ENCODE assay signal across 14 cellular contexts in the genomic region with DNA sequence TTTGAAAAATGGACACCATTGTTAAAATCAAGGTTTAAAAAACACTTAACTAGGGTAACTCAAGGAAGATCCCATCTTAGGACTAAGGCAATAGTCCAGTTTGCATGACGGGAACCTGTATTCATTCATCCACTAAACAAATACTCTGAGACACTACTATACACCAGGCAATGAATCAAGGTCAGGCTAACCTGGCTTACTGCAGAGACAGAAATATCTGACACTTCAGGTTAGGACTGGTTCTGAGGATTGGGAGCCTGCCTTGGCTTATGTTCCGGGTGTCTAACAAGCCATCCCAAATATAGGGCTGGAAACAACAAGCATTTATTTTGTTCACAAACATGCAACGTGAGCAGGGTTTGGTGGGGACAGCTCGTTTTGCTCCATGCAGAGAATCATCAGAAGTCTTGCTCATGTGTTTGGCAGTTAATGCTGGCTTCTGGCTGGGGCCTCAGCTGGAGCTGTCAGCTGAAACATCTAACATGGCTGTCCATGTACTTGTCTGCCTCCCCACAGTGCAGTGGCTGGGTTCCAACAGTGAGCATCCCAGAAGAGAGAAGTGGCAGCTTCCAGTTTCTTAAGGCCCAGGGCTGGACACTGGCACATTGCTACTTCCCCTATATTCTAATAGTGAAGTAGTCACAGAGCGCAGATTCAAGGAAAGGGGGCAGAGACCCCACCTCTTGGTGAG. TPM values are rescaled to one million over a fixed set of nuclear protein-coding genes. Genes with fewer than 3 reads are reported as not detected.
"Had no signal": no experiment of that assay in that cellular context is flagged by ENCODE, and none has a peak within 500 bp of the region (broad histone marks: within the 10 kb centered on the region; RNA-seq: fewer than 3 reads in every experiment).

No MANE protein-coding gene starts in this region.

- H3K9ac ChIP-seq: parathyroid adenoma had no signal

- DNase-seq: activated CD4-positive, alpha-beta memory T cell treated with anti-CD3 and anti-CD28 coated beads for 36 hours; activated CD4-positive, alpha-beta T cell treated with anti-CD3 and anti-CD28 coated beads for 36 hours; activated T-cell treated with anti-CD3 and anti-CD28 coated beads for 4 hours; heart right ventricle; immature natural killer cell; sigmoid colon; spleen; stimulated activated naive CD4-positive, alpha-beta T cell; T-helper 17 cell had no signal

- H3K27me3 ChIP-seq: cardiac muscle cell, sigmoid colon had no signal

- H3K79me2 ChIP-seq: parathyroid adenoma had no signal

- H3K4me1 ChIP-seq: esophagus muscularis mucosa, heart right ventricle, parathyroid adenoma, sigmoid colon, spleen had no signal

- H3K4me3 ChIP-seq: cardiac muscle cell, esophagus muscularis mucosa, heart right ventricle, sigmoid colon, spleen had no signal

- H3K9me3 ChIP-seq: esophagus muscularis mucosa, heart right ventricle, sigmoid colon, spleen had no signal

- H3K36me3 ChIP-seq: cardiac muscle cell, esophagus muscularis mucosa, heart right ventricle, sigmoid colon, spleen had no signal

- H3K27ac ChIP-seq: cardiac muscle cell, esophagus muscularis mucosa, heart right ventricle, parathyroid adenoma, sigmoid colon, spleen had no signal

RNA-seq across cellular contexts. Expression of gene CAMK1G, which starts 37.0 kb away (rescaled TPM):
- total RNA-seq: mesenteric fat pad; natural killer cell treated with Interleukin-12 subunit alpha and Interleukin-12 subunit beta and Interleukin-15 and Interleukin-18, amount 100 ng/mL, for 72 hours; T-helper 17 cell had no signal
- polyA plus RNA-seq: heart right ventricle, immature natural killer cell had no signal
